In the genomic region with DNA sequence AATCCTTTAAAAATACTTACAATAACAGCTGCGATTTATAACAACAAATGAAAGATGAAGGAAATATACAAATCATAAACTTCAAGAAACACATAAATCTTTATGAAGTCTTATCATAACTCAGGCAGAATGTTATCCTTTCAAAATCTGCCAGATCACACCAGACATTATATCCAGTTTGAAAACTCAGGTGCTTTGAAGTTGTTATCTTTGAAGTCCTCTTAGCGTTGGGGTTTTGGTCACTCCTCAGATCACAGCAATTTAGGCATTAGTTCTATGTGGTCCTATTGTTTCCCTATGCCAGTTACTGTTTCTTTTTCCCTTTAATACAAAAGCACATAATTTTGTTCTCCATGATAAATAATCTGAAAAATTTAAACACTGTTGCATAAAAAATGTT, we compare ENCODE assay signal across 6 cellular contexts.
"Had no signal": no experiment of that assay in that cellular context is flagged by ENCODE, and none has a peak within 500 bp of the region (broad histone marks: within the 10 kb centered on the region; RNA-seq: fewer than 3 reads in every experiment).

No MANE protein-coding gene starts in this region.

- DNase-seq: GDM1, GF-D8 had no signal

- FAIRE-seq: GM12891, GM12892, GM18507, GM19239 had no signal
